ENCODE assay signal across 8 cellular contexts in the genomic region with DNA sequence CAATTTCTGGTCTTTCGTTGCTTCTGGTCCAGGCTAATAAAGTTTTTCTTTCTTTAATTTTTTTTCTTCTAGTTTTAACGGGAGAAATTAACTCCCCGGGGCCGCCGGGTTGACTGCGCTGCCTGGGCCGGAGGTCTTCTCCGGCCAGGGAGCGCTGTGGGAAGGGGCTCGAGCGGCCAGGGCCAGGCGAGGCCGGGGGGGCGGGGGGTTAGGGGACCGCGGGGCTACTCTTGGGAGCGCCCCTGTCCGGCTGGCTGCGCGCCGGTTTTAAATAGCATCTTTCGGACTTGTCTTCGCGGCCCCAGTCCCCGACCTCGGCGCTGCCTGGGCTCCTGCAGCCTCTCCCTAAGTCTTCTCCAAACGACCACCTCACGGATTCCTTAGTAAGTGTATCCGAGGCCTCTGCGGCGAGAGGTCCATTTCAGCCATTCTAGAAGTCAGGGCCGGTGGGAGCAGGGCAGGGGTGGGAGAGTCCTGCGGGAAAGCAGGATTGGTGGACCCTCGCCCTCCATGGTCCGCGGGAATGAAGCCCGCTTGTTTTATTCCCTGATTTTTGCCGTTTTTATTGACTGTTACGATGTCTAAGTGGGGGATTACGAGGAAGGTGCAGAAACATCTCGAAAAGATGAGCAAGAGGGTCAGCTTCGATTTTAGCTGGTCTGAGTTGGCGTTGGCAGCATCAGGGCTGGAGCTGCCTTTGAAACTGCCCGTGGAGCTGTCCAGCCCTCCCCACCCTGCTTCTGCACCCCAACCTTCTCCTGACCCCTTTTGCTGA. TPM values are rescaled to one million over a fixed set of nuclear protein-coding genes. Genes with fewer than 3 reads are reported as not detected.
DNase-seq lines count a peak whose midpoint lies in the region; ATAC-seq and TF ChIP-seq lines count a peak whose summit lies in the region.

No MANE protein-coding gene starts in this region.

- H3K27ac Mint-ChIP-seq in central memory CD8-positive, alpha-beta T cell (ENCODE audit: low read depth), result peak overlapping the region; percentile 88

- H3K79me2 ChIP-seq in SK-N-SH (ENCODE audit: insufficient read depth), result peaks cover 44% of the 10 kb centered on the region

- H3K36me3 ChIP-seq in SK-N-SH (replicated peaks in 1 of 2; ENCODE audit: control insufficient read depth in 1 of 2, insufficient read depth in 2 of 2, low read length in 1 of 2), result peaks cover 28 to 34% of the 10 kb centered on the region in 2 experiments

- POLR2A ChIA-PET in SK-N-SH (lab: Yijun Ruan, JAX), result interaction anchor here (0.7 to 2.7 kb wide), 11 partner anchors 11 to 367 kb away, joined by 3 to 43 read pairs (median 3); a partner anchor contains a TSS

- DNase-seq in EL, result peak; percentile 36
- DNase-seq in HK-2 (ENCODE audit: unreplicated experiment), result peak; percentile 40
- peak; percentile 83 for DNase-seq in SK-N-SH
- DNase-seq in central memory CD8-positive, alpha-beta T cell (ENCODE audit: low spot score in 2 of 2), result no peak
- DNase-seq in kidney tubule cell (ENCODE audit: low spot score), result peak; percentile 35
- peak; percentile 35 for DNase-seq in stimulated activated CD4-positive, alpha-beta T cell treated with anti-CD3 and anti-CD28 coated beads, Interleukin-2, amount 100 ng/mL, for 24 hours
- DNase-seq in NCI-H774 (lab: John Stamatoyannopoulos, UW), result no peak

- H3F3A ChIP-seq in SK-N-SH (replicated peaks; ENCODE audit: insufficient read depth), result no peaks in the 10 kb centered on the region

- no peaks in the 10 kb centered on the region; the same call in 1 of the 2 replicates for H4K20me1 ChIP-seq in SK-N-SH (ENCODE audit: insufficient read depth)

- H2AFZ ChIP-seq in SK-N-SH (ENCODE audit: low read depth), result peak overlapping the region; percentile 87

- no peaks in the 10 kb centered on the region for H3K9me3 ChIP-seq in SK-N-SH

- WGBS in SK-N-SH (ENCODE audit: low lambda C conversion rate), result under 1% methylated on average over 45 of the region's 45 CpGs

- peak overlapping the region; percentile 88 to 100 for H3K27ac ChIP-seq in SK-N-SH (ENCODE audit: low read depth in 2 of 2, low read length in 1 of 2)

- peak overlapping the region; percentile 72 to 99 for H3K4me3 ChIP-seq in SK-N-SH (ENCODE audit: low read depth in 2 of 2, low read length in 1 of 2)

- CTCF ChIA-PET in SK-N-SH (lab: Yijun Ruan, JAX), result interaction anchor here (0.7 to 2.5 kb wide), 6 partner anchors 10 to 319 kb away, joined by 3 to 14 read pairs (median 4); a partner anchor contains a TSS

- H3K9me3 Mint-ChIP-seq in central memory CD8-positive, alpha-beta T cell, result no peaks in the 10 kb centered on the region

- TF ChIP-seq RAD21 in SK-N-SH (IDR thresholded peaks at IDR 0.05; ENCODE audit: low read length), result no peak

- peak; percentile 22 for ATAC-seq in GM21423 (IDR thresholded peaks at IDR 0.05; ENCODE audit: unreplicated experiment)
- ATAC-seq in central memory CD8-positive, alpha-beta T cell (replicated peaks; ENCODE audit: extremely low read depth, poor library complexity, severe bottlenecking), result peak; percentile 3

- H3K9ac ChIP-seq in SK-N-SH, result peak overlapping the region; percentile 74

- H3K4me1 ChIP-seq in SK-N-SH (ENCODE audit: control insufficient read depth in 1 of 2, insufficient read depth in 2 of 2, low read depth in 1 of 2, low read length in 1 of 2), result peaks cover 9 to 22% of the 10 kb centered on the region in 2 experiments; a peak in 3 of 4 replicates

- TF ChIP-seq CTCF in SK-N-SH (IDR thresholded peaks at IDR 0.05), result no peak

- H3K9me2 ChIP-seq in SK-N-SH, result no peaks in the 10 kb centered on the region

- peak overlapping the region; percentile 77 for H3K4me2 ChIP-seq in SK-N-SH

- peak overlapping the region; percentile 82 for H3K4me3 Mint-ChIP-seq in central memory CD8-positive, alpha-beta T cell

- no peak for TF ChIP-seq EP300 in SK-N-SH (IDR thresholded peaks at IDR 0.05; ENCODE audit: borderline replicate concordance in 1 of 2, low read depth in 1 of 2, low read length in 1 of 2)

- H3K36me3 Mint-ChIP-seq in central memory CD8-positive, alpha-beta T cell (ENCODE audit: insufficient read depth), result peaks cover 24% of the 10 kb centered on the region

- H3K27me3 ChIP-seq in SK-N-SH (ENCODE audit: insufficient read depth), result no peaks in the 10 kb centered on the region

- H3K4me1 Mint-ChIP-seq in central memory CD8-positive, alpha-beta T cell, result peaks cover 44% of the 10 kb centered on the region

- peaks cover 11% of the 10 kb centered on the region for H3K27me3 Mint-ChIP-seq in central memory CD8-positive, alpha-beta T cell

TF ChIP-seq in SK-N-SH, 30 proteins besides CTCF, POLR2A, EP300 and RAD21 (continues in another document):
- TF ChIP-seq SMC3 (IDR thresholded peaks at IDR 0.05; ENCODE audit: low read depth, low read length) (no peak), EZH2phosphoT487 (IDR thresholded peaks at IDR 0.05; ENCODE audit: borderline replicate concordance, low read depth) (no peak), TCF12 (IDR thresholded peaks at IDR 0.05) (no peak), YY1 (IDR thresholded peaks at IDR 0.05; ENCODE audit: low read depth) (no peak), NFIC (IDR thresholded peaks at IDR 0.05; ENCODE audit: borderline replicate concordance) (no peak), GATA2 (CRISPR knock-in tag; IDR thresholded peaks at IDR 0.05) (no peak), MXI1 (IDR thresholded peaks at IDR 0.05; ENCODE audit: low read depth, low read length) (peak; percentile 39), RCOR1 (IDR thresholded peaks at IDR 0.05; ENCODE audit: low read length) (0 out of 2 replicates have a peak, but pooled peaks have one; percentile 2), ELF1 (IDR thresholded peaks at IDR 0.05) (no peak; the same call in 1 of the 2 replicates), NRF1 (IDR thresholded peaks at IDR 0.05; ENCODE audit: low read depth, low read length) (no peak), PBX3 (IDR thresholded peaks at IDR 0.05) (no peak), TAF1 (IDR thresholded peaks at IDR 0.05; ENCODE audit: borderline replicate concordance, low read depth, low read length) (no peak; the same call in 1 of the 2 replicates), GABPA (IDR thresholded peaks at IDR 0.05; ENCODE audit: low read depth) (no peak), FOSL2 (IDR thresholded peaks at IDR 0.05; ENCODE audit: borderline replicate concordance, low read depth) (no peak), MAX (IDR thresholded peaks at IDR 0.05; ENCODE audit: low read depth) (no peak)
- TF ChIP-seq, protein P1, sequence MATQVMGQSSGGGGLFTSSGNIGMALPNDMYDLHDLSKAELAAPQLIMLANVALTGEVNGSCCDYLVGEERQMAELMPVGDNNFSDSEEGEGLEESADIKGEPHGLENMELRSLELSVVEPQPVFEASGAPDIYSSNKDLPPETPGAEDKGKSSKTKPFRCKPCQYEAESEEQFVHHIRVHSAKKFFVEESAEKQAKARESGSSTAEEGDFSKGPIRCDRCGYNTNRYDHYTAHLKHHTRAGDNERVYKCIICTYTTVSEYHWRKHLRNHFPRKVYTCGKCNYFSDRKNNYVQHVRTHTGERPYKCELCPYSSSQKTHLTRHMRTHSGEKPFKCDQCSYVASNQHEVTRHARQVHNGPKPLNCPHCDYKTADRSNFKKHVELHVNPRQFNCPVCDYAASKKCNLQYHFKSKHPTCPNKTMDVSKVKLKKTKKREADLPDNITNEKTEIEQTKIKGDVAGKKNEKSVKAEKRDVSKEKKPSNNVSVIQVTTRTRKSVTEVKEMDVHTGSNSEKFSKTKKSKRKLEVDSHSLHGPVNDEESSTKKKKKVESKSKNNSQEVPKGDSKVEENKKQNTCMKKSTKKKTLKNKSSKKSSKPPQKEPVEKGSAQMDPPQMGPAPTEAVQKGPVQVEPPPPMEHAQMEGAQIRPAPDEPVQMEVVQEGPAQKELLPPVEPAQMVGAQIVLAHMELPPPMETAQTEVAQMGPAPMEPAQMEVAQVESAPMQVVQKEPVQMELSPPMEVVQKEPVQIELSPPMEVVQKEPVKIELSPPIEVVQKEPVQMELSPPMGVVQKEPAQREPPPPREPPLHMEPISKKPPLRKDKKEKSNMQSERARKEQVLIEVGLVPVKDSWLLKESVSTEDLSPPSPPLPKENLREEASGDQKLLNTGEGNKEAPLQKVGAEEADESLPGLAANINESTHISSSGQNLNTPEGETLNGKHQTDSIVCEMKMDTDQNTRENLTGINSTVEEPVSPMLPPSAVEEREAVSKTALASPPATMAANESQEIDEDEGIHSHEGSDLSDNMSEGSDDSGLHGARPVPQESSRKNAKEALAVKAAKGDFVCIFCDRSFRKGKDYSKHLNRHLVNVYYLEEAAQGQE (IDR thresholded peaks at IDR 0.05; ENCODE audit: low read depth, low read length), result peak; percentile 94
- TF ChIP-seq, protein P2, sequence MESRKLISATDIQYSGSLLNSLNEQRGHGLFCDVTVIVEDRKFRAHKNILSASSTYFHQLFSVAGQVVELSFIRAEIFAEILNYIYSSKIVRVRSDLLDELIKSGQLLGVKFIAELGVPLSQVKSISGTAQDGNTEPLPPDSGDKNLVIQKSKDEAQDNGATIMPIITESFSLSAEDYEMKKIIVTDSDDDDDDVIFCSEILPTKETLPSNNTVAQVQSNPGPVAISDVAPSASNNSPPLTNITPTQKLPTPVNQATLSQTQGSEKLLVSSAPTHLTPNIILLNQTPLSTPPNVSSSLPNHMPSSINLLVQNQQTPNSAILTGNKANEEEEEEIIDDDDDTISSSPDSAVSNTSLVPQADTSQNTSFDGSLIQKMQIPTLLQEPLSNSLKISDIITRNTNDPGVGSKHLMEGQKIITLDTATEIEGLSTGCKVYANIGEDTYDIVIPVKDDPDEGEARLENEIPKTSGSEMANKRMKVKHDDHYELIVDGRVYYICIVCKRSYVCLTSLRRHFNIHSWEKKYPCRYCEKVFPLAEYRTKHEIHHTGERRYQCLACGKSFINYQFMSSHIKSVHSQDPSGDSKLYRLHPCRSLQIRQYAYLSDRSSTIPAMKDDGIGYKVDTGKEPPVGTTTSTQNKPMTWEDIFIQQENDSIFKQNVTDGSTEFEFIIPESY (IDR thresholded peaks at IDR 0.05; ENCODE audit: borderline replicate concordance, low read depth), result no peak

RNA-seq across cellular contexts. Expression of gene PHF14, which starts 0.5 kb away (rescaled TPM):
- polyA plus RNA-seq in SK-N-SH (2012; rRNA removed), result 19.2 and 19.9 TPM in 2 replicates
- polyA plus RNA-seq in SK-N-SH (2012; cell fraction: cytosol; rRNA removed), result 28.3 and 35.2 TPM in 2 replicates
- polyA plus RNA-seq in SK-N-SH (2012; cell fraction: nucleus; rRNA removed), result 15.5 and 27.1 TPM in 2 replicates

Comparison
In these comparisons a context has a peak if more than half of its experiments do, and no peak if none do; other contexts are left out.
1. DNase-seq: peak in EL (single experiment), HK-2 (single experiment), SK-N-SH (single experiment), kidney tubule cell (single experiment) and stimulated activated CD4-positive, alpha-beta T cell treated with anti-CD3 and anti-CD28 coated beads, Interleukin-2, amount 100 ng/mL, for 24 hours (2 of 2); none in central memory CD8-positive, alpha-beta T cell (0 of 2) and NCI-H774 (single experiment).